Comparison of ENCODE assay signal across 1 cellular context in the genomic region with DNA sequence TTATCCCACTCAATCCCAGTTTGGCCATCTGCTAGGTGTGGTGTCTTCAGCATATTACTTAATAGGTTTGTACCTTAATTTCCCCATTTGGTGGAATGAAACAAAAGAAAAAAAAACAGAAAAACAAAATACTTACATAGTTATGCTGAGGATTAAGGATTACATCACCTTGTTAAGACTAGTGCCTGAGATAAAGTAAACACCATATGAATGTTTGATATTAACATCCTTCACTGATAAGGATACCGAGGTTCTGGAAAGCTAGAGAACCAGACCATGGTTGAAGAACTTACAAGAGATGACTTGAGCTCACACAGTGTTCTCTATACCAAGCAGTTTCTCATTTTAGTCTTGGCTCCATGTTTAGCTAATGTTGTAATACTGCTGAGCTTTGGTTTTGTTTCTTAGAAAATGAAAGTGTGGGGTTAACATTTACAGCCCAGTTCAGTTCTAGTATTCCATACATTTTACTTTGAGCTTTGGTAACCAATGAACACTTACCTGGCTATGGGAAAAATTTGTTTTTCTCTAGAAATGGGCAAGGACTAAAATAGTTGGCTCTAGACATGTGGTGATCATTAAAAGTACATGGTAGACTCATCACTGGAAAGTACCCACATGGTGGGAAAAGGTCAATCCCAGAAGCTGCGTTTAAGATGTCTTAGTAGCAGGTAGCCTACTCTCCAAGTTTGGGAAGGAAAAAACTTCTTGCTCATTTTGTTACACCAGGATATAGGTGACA.
TF ChIP-seq lines count a peak whose summit lies in the region.

No MANE protein-coding gene starts in this region.

TF ChIP-seq in WTC11, 78 proteins besides CTCF, POLR2A, EP300 and RAD21 (continued from another document):
- TF ChIP-seq, protein P1, sequence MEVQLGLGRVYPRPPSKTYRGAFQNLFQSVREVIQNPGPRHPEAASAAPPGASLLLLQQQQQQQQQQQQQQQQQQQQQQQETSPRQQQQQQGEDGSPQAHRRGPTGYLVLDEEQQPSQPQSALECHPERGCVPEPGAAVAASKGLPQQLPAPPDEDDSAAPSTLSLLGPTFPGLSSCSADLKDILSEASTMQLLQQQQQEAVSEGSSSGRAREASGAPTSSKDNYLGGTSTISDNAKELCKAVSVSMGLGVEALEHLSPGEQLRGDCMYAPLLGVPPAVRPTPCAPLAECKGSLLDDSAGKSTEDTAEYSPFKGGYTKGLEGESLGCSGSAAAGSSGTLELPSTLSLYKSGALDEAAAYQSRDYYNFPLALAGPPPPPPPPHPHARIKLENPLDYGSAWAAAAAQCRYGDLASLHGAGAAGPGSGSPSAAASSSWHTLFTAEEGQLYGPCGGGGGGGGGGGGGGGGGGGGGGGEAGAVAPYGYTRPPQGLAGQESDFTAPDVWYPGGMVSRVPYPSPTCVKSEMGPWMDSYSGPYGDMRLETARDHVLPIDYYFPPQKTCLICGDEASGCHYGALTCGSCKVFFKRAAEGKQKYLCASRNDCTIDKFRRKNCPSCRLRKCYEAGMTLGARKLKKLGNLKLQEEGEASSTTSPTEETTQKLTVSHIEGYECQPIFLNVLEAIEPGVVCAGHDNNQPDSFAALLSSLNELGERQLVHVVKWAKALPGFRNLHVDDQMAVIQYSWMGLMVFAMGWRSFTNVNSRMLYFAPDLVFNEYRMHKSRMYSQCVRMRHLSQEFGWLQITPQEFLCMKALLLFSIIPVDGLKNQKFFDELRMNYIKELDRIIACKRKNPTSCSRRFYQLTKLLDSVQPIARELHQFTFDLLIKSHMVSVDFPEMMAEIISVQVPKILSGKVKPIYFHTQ (CRISPR knock-in tag; IDR thresholded peaks at IDR 0.05), result no peak
- TF ChIP-seq, protein P2, sequence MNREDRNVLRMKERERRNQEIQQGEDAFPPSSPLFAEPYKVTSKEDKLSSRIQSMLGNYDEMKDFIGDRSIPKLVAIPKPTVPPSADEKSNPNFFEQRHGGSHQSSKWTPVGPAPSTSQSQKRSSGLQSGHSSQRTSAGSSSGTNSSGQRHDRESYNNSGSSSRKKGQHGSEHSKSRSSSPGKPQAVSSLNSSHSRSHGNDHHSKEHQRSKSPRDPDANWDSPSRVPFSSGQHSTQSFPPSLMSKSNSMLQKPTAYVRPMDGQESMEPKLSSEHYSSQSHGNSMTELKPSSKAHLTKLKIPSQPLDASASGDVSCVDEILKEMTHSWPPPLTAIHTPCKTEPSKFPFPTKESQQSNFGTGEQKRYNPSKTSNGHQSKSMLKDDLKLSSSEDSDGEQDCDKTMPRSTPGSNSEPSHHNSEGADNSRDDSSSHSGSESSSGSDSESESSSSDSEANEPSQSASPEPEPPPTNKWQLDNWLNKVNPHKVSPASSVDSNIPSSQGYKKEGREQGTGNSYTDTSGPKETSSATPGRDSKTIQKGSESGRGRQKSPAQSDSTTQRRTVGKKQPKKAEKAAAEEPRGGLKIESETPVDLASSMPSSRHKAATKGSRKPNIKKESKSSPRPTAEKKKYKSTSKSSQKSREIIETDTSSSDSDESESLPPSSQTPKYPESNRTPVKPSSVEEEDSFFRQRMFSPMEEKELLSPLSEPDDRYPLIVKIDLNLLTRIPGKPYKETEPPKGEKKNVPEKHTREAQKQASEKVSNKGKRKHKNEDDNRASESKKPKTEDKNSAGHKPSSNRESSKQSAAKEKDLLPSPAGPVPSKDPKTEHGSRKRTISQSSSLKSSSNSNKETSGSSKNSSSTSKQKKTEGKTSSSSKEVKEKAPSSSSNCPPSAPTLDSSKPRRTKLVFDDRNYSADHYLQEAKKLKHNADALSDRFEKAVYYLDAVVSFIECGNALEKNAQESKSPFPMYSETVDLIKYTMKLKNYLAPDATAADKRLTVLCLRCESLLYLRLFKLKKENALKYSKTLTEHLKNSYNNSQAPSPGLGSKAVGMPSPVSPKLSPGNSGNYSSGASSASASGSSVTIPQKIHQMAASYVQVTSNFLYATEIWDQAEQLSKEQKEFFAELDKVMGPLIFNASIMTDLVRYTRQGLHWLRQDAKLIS (CRISPR knock-in tag; IDR thresholded peaks at IDR 0.05; ENCODE audit: borderline replicate concordance), result no peak
- TF ChIP-seq MXD4 (CRISPR knock-in tag; IDR thresholded peaks at IDR 0.05; ENCODE audit: borderline replicate concordance), result no peak
